25 cellular contexts compared by ENCODE assay signal in the genomic region with DNA sequence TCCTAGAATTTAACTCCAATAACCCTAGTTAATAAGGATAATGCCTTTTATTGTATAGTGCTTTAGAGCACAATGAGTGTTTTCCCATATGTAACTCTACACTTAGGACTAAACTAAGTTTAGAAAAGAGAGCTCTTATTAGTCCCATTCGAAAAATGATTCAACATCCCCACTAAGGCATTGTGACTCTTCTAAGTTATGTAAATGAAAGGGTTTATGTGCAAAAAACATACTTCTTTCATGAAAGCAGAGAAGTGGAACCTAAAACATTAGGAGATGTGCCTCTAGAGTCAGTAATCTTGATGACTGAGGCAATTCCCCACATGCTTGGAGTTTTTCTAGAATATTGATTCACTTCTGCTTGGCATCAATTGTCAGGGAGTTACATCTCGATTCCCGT.
"Had no signal": no experiment of that assay in that cellular context is flagged by ENCODE, and none has a peak within 500 bp of the region (broad histone marks: within the 10 kb centered on the region; RNA-seq: fewer than 3 reads in every experiment).

No MANE protein-coding gene starts in this region.

- H3K4me1 Mint-ChIP-seq: stimulated activated effector memory CD8-positive, alpha-beta T cell treated with anti-CD3 and anti-CD28 coated beads, Interleukin-12 subunit alpha, Interleukin-12 subunit beta, amount 100 ng/mL, for 72 hours; stimulated activated memory B cell treated with anti-CD40 and anti-IgM and Interleukin-4, amounts not matched to agents 10 μg/mL and 1 μg/mL and 100 μg/mL, for 72 hours; stimulated activated naive B cell treated with anti-CD40 and anti-IgM and Interleukin-4, amounts not matched to agents 10 μg/mL and 1 μg/mL and 100 μg/mL, for 72 hours; stimulated activated naive CD8-positive, alpha-beta T cell treated with anti-CD3 and anti-CD28 coated beads, Interleukin-15, amount 100 ng/mL, for 72 hours had no signal

- FAIRE-seq: urothelium cell line had no signal

- H3K4me3 Mint-ChIP-seq: stimulated activated effector memory CD8-positive, alpha-beta T cell treated with anti-CD3 and anti-CD28 coated beads, Interleukin-12 subunit alpha, Interleukin-12 subunit beta, amount 100 ng/mL, for 72 hours; stimulated activated memory B cell treated with anti-CD40 and anti-IgM and Interleukin-4, amounts not matched to agents 10 μg/mL and 1 μg/mL and 100 μg/mL, for 72 hours; stimulated activated naive B cell treated with anti-CD40 and anti-IgM and Interleukin-4, amounts not matched to agents 10 μg/mL and 1 μg/mL and 100 μg/mL, for 72 hours; stimulated activated naive CD8-positive, alpha-beta T cell treated with anti-CD3 and anti-CD28 coated beads, Interleukin-15, amount 100 ng/mL, for 72 hours; stimulated activated naive CD8-positive, alpha-beta T cell treated with anti-CD3 and anti-CD28 coated beads, Interleukin-15, Interleukin-2, amounts not matched to agents 100 ng/mL and 50 ng/mL, for 24 hours; type B pancreatic cell had no signal

- DNase-seq: stimulated activated CD4-positive, alpha-beta T cell treated with anti-CD3 and anti-CD28 coated beads, Interleukin-2, amount 100 ng/mL, for 48 hours; stimulated activated CD4-positive, alpha-beta T cell treated with anti-CD3 and anti-CD28 coated beads, Interleukin-4, amount 100 ng/mL, for 1 hour; stimulated activated CD4-positive, alpha-beta T cell treated with anti-CD3 and anti-CD28 coated beads, Interleukin-4, amount 100 ng/mL, for 24 hours; stimulated activated CD4-positive, alpha-beta T cell treated with anti-CD3 and anti-CD28 coated beads, Interleukin-4, amount 100 ng/mL, for 4 hours; stimulated activated CD8-positive, alpha-beta memory T cell treated with anti-CD3 and anti-CD28 coated beads, Interleukin-4, amount 100 ng/mL, for 48 hours; stimulated activated naive B cell treated with anti-CD40 and anti-IgM and Interleukin-4, amounts not matched to agents 10 μg/mL and 1 μg/mL and 100 μg/mL, for 72 hours; stimulated activated naive CD4-positive, alpha-beta T cell; stimulated activated naive CD4-positive, alpha-beta T cell treated with Interleukin-2 at 50 U/mL for 16 hours; stimulated activated naive CD8-positive, alpha-beta T cell treated with anti-CD3 and anti-CD28 coated beads, Interleukin-15, amount 100 ng/mL, for 72 hours; stimulated activated naive CD8-positive, alpha-beta T cell treated with anti-CD3 and anti-CD28 coated beads, Interleukin-15, Interleukin-2, amounts not matched to agents 100 U/mL and 50 U/mL, for 24 hours; stomach; substantia nigra; testis; thyroid gland; tibial artery; transverse colon; trophoblast cell; upper lobe of left lung; upper lobe of right lung; uterus had no signal

- H3K9me3 Mint-ChIP-seq: stimulated activated memory B cell treated with anti-CD40 and anti-IgM and Interleukin-4, amounts not matched to agents 10 μg/mL and 1 μg/mL and 100 μg/mL, for 72 hours; stimulated activated naive B cell treated with anti-CD40 and anti-IgM and Interleukin-4, amounts not matched to agents 10 μg/mL and 1 μg/mL and 100 μg/mL, for 72 hours; stimulated activated naive CD8-positive, alpha-beta T cell treated with anti-CD3 and anti-CD28 coated beads, Interleukin-15, amount 100 ng/mL, for 72 hours; stimulated activated naive CD8-positive, alpha-beta T cell treated with anti-CD3 and anti-CD28 coated beads, Interleukin-15, Interleukin-2, amounts not matched to agents 100 ng/mL and 50 ng/mL, for 24 hours; type B pancreatic cell had no signal

- H3K36me3 Mint-ChIP-seq: stimulated activated effector memory CD8-positive, alpha-beta T cell treated with anti-CD3 and anti-CD28 coated beads, Interleukin-12 subunit alpha, Interleukin-12 subunit beta, amount 100 ng/mL, for 72 hours; stimulated activated memory B cell treated with anti-CD40 and anti-IgM and Interleukin-4, amounts not matched to agents 10 μg/mL and 1 μg/mL and 100 μg/mL, for 72 hours; stimulated activated naive B cell treated with anti-CD40 and anti-IgM and Interleukin-4, amounts not matched to agents 10 μg/mL and 1 μg/mL and 100 μg/mL, for 72 hours; type B pancreatic cell had no signal

- H3K27me3 Mint-ChIP-seq: stimulated activated memory B cell treated with anti-CD40 and anti-IgM and Interleukin-4, amounts not matched to agents 10 μg/mL and 1 μg/mL and 100 μg/mL, for 72 hours; stimulated activated naive B cell treated with anti-CD40 and anti-IgM and Interleukin-4, amounts not matched to agents 10 μg/mL and 1 μg/mL and 100 μg/mL, for 72 hours; stimulated activated naive CD8-positive, alpha-beta T cell treated with anti-CD3 and anti-CD28 coated beads, Interleukin-15, amount 100 ng/mL, for 72 hours; stimulated activated naive CD8-positive, alpha-beta T cell treated with anti-CD3 and anti-CD28 coated beads, Interleukin-15, Interleukin-2, amounts not matched to agents 100 ng/mL and 50 ng/mL, for 24 hours; type B pancreatic cell had no signal

- H3K27ac Mint-ChIP-seq: stimulated activated effector memory CD8-positive, alpha-beta T cell treated with anti-CD3 and anti-CD28 coated beads, Interleukin-12 subunit alpha, Interleukin-12 subunit beta, amount 100 ng/mL, for 72 hours; stimulated activated memory B cell treated with anti-CD40 and anti-IgM and Interleukin-4, amounts not matched to agents 10 μg/mL and 1 μg/mL and 100 μg/mL, for 72 hours; stimulated activated naive B cell treated with anti-CD40 and anti-IgM and Interleukin-4, amounts not matched to agents 10 μg/mL and 1 μg/mL and 100 μg/mL, for 72 hours; stimulated activated naive CD8-positive, alpha-beta T cell treated with anti-CD3 and anti-CD28 coated beads, Interleukin-15, amount 100 ng/mL, for 72 hours; stimulated activated naive CD8-positive, alpha-beta T cell treated with anti-CD3 and anti-CD28 coated beads, Interleukin-15, Interleukin-2, amounts not matched to agents 100 ng/mL and 50 ng/mL, for 24 hours; type B pancreatic cell had no signal
